20 cellular contexts compared by ENCODE assay signal in the genomic region with DNA sequence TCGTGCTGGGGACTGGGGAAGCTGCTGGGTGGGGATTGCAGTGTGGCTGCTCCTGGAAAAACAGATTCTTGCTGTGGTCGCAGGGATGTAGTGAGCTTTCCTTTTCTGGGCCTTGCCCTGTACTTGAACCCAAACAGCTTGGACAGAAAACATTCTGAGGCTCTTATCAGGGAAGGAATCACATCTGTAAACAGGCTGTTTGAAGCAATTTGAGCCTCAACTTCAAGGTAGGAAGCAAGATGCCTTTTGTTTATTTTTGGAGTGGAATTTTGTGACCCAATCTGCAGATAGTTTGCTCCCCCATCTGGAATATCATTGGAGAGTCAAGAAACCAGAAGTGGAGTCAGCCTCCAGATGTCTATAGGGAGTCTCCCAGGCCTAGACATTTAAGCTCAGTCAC.
A peak's percentile ranks its signal among the peaks of the same experiment; 100 is the strongest.
DNase-seq lines count a peak whose midpoint lies in the region; ATAC-seq, FAIRE-seq and TF ChIP-seq lines count a peak whose summit lies in the region.
"Had no signal": no experiment of that assay in that cellular context is flagged by ENCODE, and none has a peak within 500 bp of the region (broad histone marks: within the 10 kb centered on the region; RNA-seq: fewer than 3 reads in every experiment).

No MANE protein-coding gene starts in this region.

- peaks cover 0 to 7% (median 3%) of the 10 kb centered on the region in 5 donors for H3K27me3 Mint-ChIP-seq in naive thymus-derived CD4-positive, alpha-beta T cell
- no peaks in the 10 kb centered on the region for H3K27me3 Mint-ChIP-seq in activated CD4-positive, alpha-beta memory T cell treated with anti-CD3 and anti-CD28 coated beads for 36 hours
- H3K27me3 Mint-ChIP-seq: CD4-positive, alpha-beta memory T cell; IgD-negative memory B cell had no signal

- no peaks in the 10 kb centered on the region for H3K9me3 ChIP-seq in WERI-Rb-1 (ENCODE audit: severe bottlenecking)
- no peaks in the 10 kb centered on the region for H3K9me3 ChIP-seq in naive thymus-derived CD4-positive, alpha-beta T cell (ENCODE audit: control insufficient read depth in 2 of 3, low read length in 3 of 3)
- H3K9me3 ChIP-seq: BLaER1, SJCRH30 had no signal

- FAIRE-seq in D721Med (lab: Jason Lieb, UNC), result no peak
- FAIRE-seq: GM12891 had no signal

- no peak for ATAC-seq in naive thymus-derived CD4-positive, alpha-beta T cell
- ATAC-seq: HCT116, Panc1 had no signal

- H3K36me3 Mint-ChIP-seq in naive thymus-derived CD4-positive, alpha-beta T cell, result no peaks in the 10 kb centered on the region
- H3K36me3 Mint-ChIP-seq in activated CD4-positive, alpha-beta memory T cell treated with anti-CD3 and anti-CD28 coated beads for 36 hours, result no peaks in the 10 kb centered on the region
- H3K36me3 Mint-ChIP-seq: CD4-positive, alpha-beta memory T cell; IgD-negative memory B cell had no signal

- in situ Hi-C loops in Caki2 (cut with HindIII; ENCODE audit: low pct_unique_long_range_greater_than_20kb, low sequenced_read_pairs), result no loop called here

- DNase-seq in Caki2 (ENCODE audit: low read depth) (peak; percentile 2), HFF-Myc (ENCODE audit: extremely low read depth, low read depth) (peak; percentile 80), astrocyte of the hippocampus (ENCODE audit: low read depth, low spot score) (peak; percentile 38), iris pigment epithelial cell (ENCODE audit: low read depth) (peak; percentile 69), WERI-Rb-1 (no peak), D721Med (ENCODE audit: insufficient read length, low spot score) (no peak)
- DNase-seq in naive thymus-derived CD4-positive, alpha-beta T cell, result no peak
- DNase-seq in activated CD4-positive, alpha-beta memory T cell treated with anti-CD3 and anti-CD28 coated beads for 36 hours, result no peak
- DNase-seq: Caco-2; CD4-positive, alpha-beta memory T cell; DMS153; GOT3; NCI-H187; NCI-H774; SJCRH30 had no signal

- H3K27ac Mint-ChIP-seq in naive thymus-derived CD4-positive, alpha-beta T cell, result no peak overlapping the region
- H3K27ac Mint-ChIP-seq in activated CD4-positive, alpha-beta memory T cell treated with anti-CD3 and anti-CD28 coated beads for 36 hours, result no peak overlapping the region
- H3K27ac Mint-ChIP-seq: CD4-positive, alpha-beta memory T cell; IgD-negative memory B cell had no signal

- no peak overlapping the region for H3K4me3 Mint-ChIP-seq in naive thymus-derived CD4-positive, alpha-beta T cell
- H3K4me3 Mint-ChIP-seq in activated CD4-positive, alpha-beta memory T cell treated with anti-CD3 and anti-CD28 coated beads for 36 hours, result no peak overlapping the region
- H3K4me3 Mint-ChIP-seq: CD4-positive, alpha-beta memory T cell; IgD-negative memory B cell had no signal

- TF ChIP-seq CTCF in HFF-Myc (IDR thresholded peaks at IDR 0.05; ENCODE audit: low read depth, low read length, missing control alignments) (no peak), WERI-Rb-1 (IDR thresholded peaks at IDR 0.05; ENCODE audit: low read depth, low read length) (no peak), D721Med (IDR thresholded peaks at IDR 0.05; ENCODE audit: insufficient read depth, missing control alignments) (no peak)

- no peaks in the 10 kb centered on the region for H3K4me1 ChIP-seq in naive thymus-derived CD4-positive, alpha-beta T cell (ENCODE audit: control insufficient read depth in 2 of 2, insufficient read depth in 2 of 2, low read length in 2 of 2)
- H3K4me1 ChIP-seq: BLaER1, SJCRH30 had no signal

- intact Hi-C loops in naive thymus-derived CD4-positive, alpha-beta T cell (cut with micrococcal nuclease), result no loop called here
- intact Hi-C loops in activated CD4-positive, alpha-beta memory T cell treated with anti-CD3 and anti-CD28 coated beads for 36 hours (cut with micrococcal nuclease), result loop anchor here (10.0 kb wide), 1 partner anchor 57 kb away; no protein-coding TSS in a partner anchor

- no peak overlapping the region for H3K27ac ChIP-seq in WERI-Rb-1
- H3K27ac ChIP-seq in naive thymus-derived CD4-positive, alpha-beta T cell (ENCODE audit: low read depth, low read length), result no peak overlapping the region
- H3K27ac ChIP-seq: BLaER1, SJCRH30 had no signal

- CTCF ChIA-PET in naive thymus-derived CD4-positive, alpha-beta T cell (lab: Charles Lee), result no interaction called here
- CTCF ChIA-PET in activated CD4-positive, alpha-beta memory T cell treated with anti-CD3 and anti-CD28 coated beads for 36 hours (lab: Charles Lee), result no interaction called here

- H3K36me3 ChIP-seq in WERI-Rb-1, result no peaks in the 10 kb centered on the region
- H3K36me3 ChIP-seq in naive thymus-derived CD4-positive, alpha-beta T cell (ENCODE audit: control insufficient read depth in 2 of 3, insufficient read depth in 3 of 3, low read length in 3 of 3), result no peaks in the 10 kb centered on the region
- H3K36me3 ChIP-seq: BLaER1, SJCRH30 had no signal

- H3K4me3 ChIP-seq in HFF-Myc (replicated peaks; ENCODE audit: low read depth, low read length) (no peak overlapping the region), WERI-Rb-1 (ENCODE audit: low read depth, low read length) (no peak overlapping the region)
- no peak overlapping the region for H3K4me3 ChIP-seq in naive thymus-derived CD4-positive, alpha-beta T cell (ENCODE audit: low read length)
- H3K4me3 ChIP-seq: BLaER1, SJCRH30 had no signal

- peaks cover 0 to 12% (median 1%) of the 10 kb centered on the region in 11 donors for H3K9me3 Mint-ChIP-seq in naive thymus-derived CD4-positive, alpha-beta T cell
- peaks cover 8% of the 10 kb centered on the region for H3K9me3 Mint-ChIP-seq in activated CD4-positive, alpha-beta memory T cell treated with anti-CD3 and anti-CD28 coated beads for 36 hours

- POLR2A ChIA-PET in naive thymus-derived CD4-positive, alpha-beta T cell (lab: Charles Lee), result no interaction called here
- POLR2A ChIA-PET in activated CD4-positive, alpha-beta memory T cell treated with anti-CD3 and anti-CD28 coated beads for 36 hours (lab: Charles Lee), result no interaction called here

- H3K27me3 ChIP-seq in WERI-Rb-1 (ENCODE audit: insufficient read depth, low read depth, severe bottlenecking), result peaks cover 37% of the 10 kb centered on the region
- no peaks in the 10 kb centered on the region for H3K27me3 ChIP-seq in naive thymus-derived CD4-positive, alpha-beta T cell (ENCODE audit: control insufficient read depth in 2 of 2, insufficient read depth in 2 of 2, low read length in 2 of 2)
- H3K27me3 ChIP-seq: BLaER1, SJCRH30 had no signal

- H3K4me1 Mint-ChIP-seq in naive thymus-derived CD4-positive, alpha-beta T cell, result no peaks in the 10 kb centered on the region
- H3K4me1 Mint-ChIP-seq in activated CD4-positive, alpha-beta memory T cell treated with anti-CD3 and anti-CD28 coated beads for 36 hours (ENCODE audit: low read depth), result no peaks in the 10 kb centered on the region
- H3K4me1 Mint-ChIP-seq: CD4-positive, alpha-beta memory T cell; IgD-negative memory B cell had no signal

Comparison
In these comparisons a context has a peak if more than half of its experiments do, and no peak if none do; other contexts are left out.
1. DNase-seq: peak in Caki2 (single experiment), HFF-Myc (single experiment), astrocyte of the hippocampus (single experiment) and iris pigment epithelial cell (single experiment); none in WERI-Rb-1 (single experiment), naive thymus-derived CD4-positive, alpha-beta T cell (0 of 9), activated CD4-positive, alpha-beta memory T cell treated with anti-CD3 and anti-CD28 coated beads for 36 hours (single experiment) and D721Med (single experiment).